In the genomic region with DNA sequence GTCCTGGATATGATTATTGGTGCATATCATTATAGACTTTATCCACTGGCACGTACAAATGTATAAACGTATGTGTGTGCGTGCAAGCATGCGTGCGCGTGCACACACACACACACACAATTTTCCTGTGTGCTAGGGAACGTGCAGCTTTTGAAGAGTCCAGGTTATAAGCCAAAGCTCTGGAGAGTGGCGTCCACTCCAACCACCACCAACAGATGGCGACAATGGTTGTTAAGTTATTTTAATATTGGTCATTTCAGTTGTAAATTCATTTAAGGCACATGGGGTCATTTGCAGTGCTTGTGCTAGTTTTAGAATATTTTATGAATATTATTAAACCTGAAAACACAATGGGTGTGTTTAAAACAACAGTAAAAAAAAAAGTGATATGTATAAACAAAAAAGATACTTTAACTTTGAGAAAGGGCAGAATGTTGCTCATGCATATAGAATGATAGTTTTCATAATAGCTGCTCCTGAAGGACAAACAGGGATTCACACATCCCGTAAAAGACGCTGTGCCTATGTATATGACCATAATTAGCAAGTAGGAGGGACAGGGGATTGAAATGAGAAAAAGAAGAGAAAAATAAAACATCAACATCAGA, we compare ENCODE assay signal across 8 cellular contexts.
DNase-seq lines count a peak whose midpoint lies in the region; ATAC-seq, FAIRE-seq and TF ChIP-seq lines count a peak whose summit lies in the region.

No MANE protein-coding gene starts in this region.

- no peak overlapping the region for H3K4me3 ChIP-seq in Jurkat, Clone E6-1 (ENCODE audit: low read length)
- H3K4me3 ChIP-seq in bronchial epithelial cell (ENCODE audit: low read depth, low read length), result no peak overlapping the region
- H3K4me3 ChIP-seq in HepG2 (replicated peaks in 1 of 3; ENCODE audit: insufficient read depth in 1 of 3, low read depth in 2 of 3, low read length in 3 of 3), result no peak overlapping the region
- H3K4me3 ChIP-seq in suprapubic skin, result no peak overlapping the region

- H3K9me3 ChIP-seq in HepG2 (ENCODE audit: low read length), result no peaks in the 10 kb centered on the region
- no peaks in the 10 kb centered on the region for H3K9me3 ChIP-seq in suprapubic skin

- TF ChIP-seq CTCF in bronchial epithelial cell (IDR thresholded peaks at IDR 0.05; ENCODE audit: insufficient read depth, low read length, severe bottlenecking) (peak; percentile 60), HepG2 (CRISPR knock-in tag; IDR thresholded peaks at IDR 0.05) (peak; percentile 74), suprapubic skin (IDR thresholded peaks at IDR 0.05) (peak; percentile 64 to 73)

- H3K27ac ChIP-seq in HepG2 (ENCODE audit: extremely low read length, insufficient read depth, low read length) (no peak overlapping the region), suprapubic skin (no peak overlapping the region)

- H2AFZ ChIP-seq in HepG2 (ENCODE audit: low read length), result no peak overlapping the region

- no peak for TF ChIP-seq POLR2A in HepG2 (IDR thresholded peaks at IDR 0.05; ENCODE audit: insufficient read depth in 1 of 2, low read depth in 2 of 2, low read length in 2 of 2)
- TF ChIP-seq POLR2A in suprapubic skin (IDR thresholded peaks at IDR 0.05), result no peak

- H3K79me2 ChIP-seq in HepG2 (ENCODE audit: insufficient read depth, low read length), result peaks cover 15% of the 10 kb centered on the region

- intact Hi-C loops in HepG2 (cut with micrococcal nuclease; ENCODE audit: unreplicated experiment), result loop anchor here (1.0 to 2.0 kb wide), 3 partner anchors 169 to 646 kb away; a partner anchor contains a TSS

- no peak for FAIRE-seq in bronchial epithelial cell (lab: Jason Lieb, UNC)
- peak; percentile 18 for FAIRE-seq in HepG2 (lab: Jason Lieb, UNC)

- TF ChIP-seq EP300 in HepG2 (IDR thresholded peaks at IDR 0.05; ENCODE audit: low read depth in 2 of 2, low read length in 2 of 2) (no peak), HepG2 (CRISPR knock-in tag; IDR thresholded peaks at IDR 0.05; ENCODE audit: borderline replicate concordance) (no peak), suprapubic skin (IDR thresholded peaks at IDR 0.05) (no peak)

- H3K36me3 ChIP-seq in bronchial epithelial cell (ENCODE audit: control insufficient read depth, insufficient read depth, low read length), result no peaks in the 10 kb centered on the region
- H3K36me3 ChIP-seq in HepG2 (replicated peaks in 1 of 2; ENCODE audit: control insufficient read depth in 1 of 2, insufficient read depth in 2 of 2, low read length in 2 of 2), result no peaks in the 10 kb centered on the region
- no peaks in the 10 kb centered on the region for H3K36me3 ChIP-seq in suprapubic skin

- no TSS peak for BruUV-seq in HepG2 (replicated peaks; lab: Mats Ljungman, UMichigan)

- in situ Hi-C loops in HepG2 (cut with HindIII; ENCODE audit: extremely low pct_ligation_motif_present, low pct_unique_long_range_greater_than_20kb), result no loop called here

- DNase-seq in NOMO-1 (lab: John Stamatoyannopoulos, UW; ENCODE audit: unreplicated experiment in 2 of 2), result peak; percentile 11 to 23
- no peak for DNase-seq in NOMO-1 treated with dmso at 0.1 percent for 144 hours (lab: John Stamatoyannopoulos, UW; ENCODE audit: unreplicated experiment)
- DNase-seq in Jurkat, Clone E6-1 (ENCODE audit: low read depth, low spot score), result peak; percentile 19
- peak in 3 of 5 donors; percentile 5 to 45 (median 28) for DNase-seq in T-helper 1 cell
- DNase-seq in bronchial epithelial cell (ENCODE audit: low read depth), result peak; percentile 53
- peak; percentile 34 for DNase-seq in HepG2 (ENCODE audit: low spot score)
- DNase-seq in suprapubic skin (ENCODE audit: low spot score in 2 of 2), result no peak
- DNase-seq in NCI-H128 (lab: John Stamatoyannopoulos, UW; ENCODE audit: unreplicated experiment), result no peak

- POLR2A ChIA-PET in HepG2 (lab: Yijun Ruan, JAX), result interaction anchor here (1.0 to 1.7 kb wide), 2 partner anchors 54 to 168 kb away, joined by 3 to 4 read pairs; no protein-coding TSS in a partner anchor

- peaks cover 37% of the 10 kb centered on the region for H4K20me1 ChIP-seq in HepG2 (ENCODE audit: insufficient read depth, low read length)

- CTCF ChIA-PET in HepG2 (lab: Yijun Ruan, JAX; ENCODE audit: low intra/inter-chr PET ratio, low total read pairs), result interaction anchor here (1.2 to 2.0 kb wide), 2 partner anchors 647 to 739 kb away, joined by 3 to 7 read pairs; no protein-coding TSS in a partner anchor

- H3K27me3 ChIP-seq in bronchial epithelial cell (ENCODE audit: control insufficient read depth, insufficient read depth, low read length) (no peaks in the 10 kb centered on the region), HepG2 (ENCODE audit: control insufficient read depth in 1 of 2, insufficient read depth in 2 of 2, low read length in 2 of 2) (no peaks in the 10 kb centered on the region), suprapubic skin (no peaks in the 10 kb centered on the region)

- H3K9ac ChIP-seq in HepG2 (ENCODE audit: insufficient read depth, low read depth, low read length), result no peak overlapping the region

- peaks cover 35% of the 10 kb centered on the region for H3K4me1 ChIP-seq in HepG2 (ENCODE audit: insufficient read depth, low read length)
- H3K4me1 ChIP-seq in suprapubic skin, result peaks cover 54% of the 10 kb centered on the region

- no peak overlapping the region for H3K4me2 ChIP-seq in HepG2 (ENCODE audit: low read depth, low read length)

- peak; percentile 65 for TF ChIP-seq RAD21 in HepG2 (CRISPR knock-in tag; IDR thresholded peaks at IDR 0.05)

- ATAC-seq in HepG2, result peak; percentile 54

- 81% methylated on average over 11 of the region's 11 CpGs for WGBS in HepG2 (ENCODE audit: low lambda C conversion rate)
- 60% methylated on average over 11 of the region's 11 CpGs for WGBS in suprapubic skin

TF ChIP-seq in HepG2, 621 proteins besides CTCF, POLR2A, EP300 and RAD21 (continues in another document):
- TF ChIP-seq ZMYM4 (CRISPR knock-in tag; IDR thresholded peaks at IDR 0.05) (0 out of 2 replicates have a peak, but pooled peaks have one; percentile 38), TARDBP (CRISPR knock-in tag; IDR thresholded peaks at IDR 0.05) (no peak), SP5 (CRISPR knock-in tag; IDR thresholded peaks at IDR 0.05; ENCODE audit: borderline replicate concordance, low read depth) (no peak)
- TF ChIP-seq, protein P1, sequence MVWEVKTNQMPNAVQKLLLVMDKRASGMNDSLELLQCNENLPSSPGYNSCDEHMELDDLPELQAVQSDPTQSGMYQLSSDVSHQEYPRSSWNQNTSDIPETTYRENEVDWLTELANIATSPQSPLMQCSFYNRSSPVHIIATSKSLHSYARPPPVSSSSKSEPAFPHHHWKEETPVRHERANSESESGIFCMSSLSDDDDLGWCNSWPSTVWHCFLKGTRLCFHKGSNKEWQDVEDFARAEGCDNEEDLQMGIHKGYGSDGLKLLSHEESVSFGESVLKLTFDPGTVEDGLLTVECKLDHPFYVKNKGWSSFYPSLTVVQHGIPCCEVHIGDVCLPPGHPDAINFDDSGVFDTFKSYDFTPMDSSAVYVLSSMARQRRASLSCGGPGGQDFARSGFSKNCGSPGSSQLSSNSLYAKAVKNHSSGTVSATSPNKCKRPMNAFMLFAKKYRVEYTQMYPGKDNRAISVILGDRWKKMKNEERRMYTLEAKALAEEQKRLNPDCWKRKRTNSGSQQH (CRISPR knock-in tag; IDR thresholded peaks at IDR 0.05; ENCODE audit: low read depth), result peak; percentile 39; the same call in 1 of the 2 replicates
- TF ChIP-seq, protein P2, sequence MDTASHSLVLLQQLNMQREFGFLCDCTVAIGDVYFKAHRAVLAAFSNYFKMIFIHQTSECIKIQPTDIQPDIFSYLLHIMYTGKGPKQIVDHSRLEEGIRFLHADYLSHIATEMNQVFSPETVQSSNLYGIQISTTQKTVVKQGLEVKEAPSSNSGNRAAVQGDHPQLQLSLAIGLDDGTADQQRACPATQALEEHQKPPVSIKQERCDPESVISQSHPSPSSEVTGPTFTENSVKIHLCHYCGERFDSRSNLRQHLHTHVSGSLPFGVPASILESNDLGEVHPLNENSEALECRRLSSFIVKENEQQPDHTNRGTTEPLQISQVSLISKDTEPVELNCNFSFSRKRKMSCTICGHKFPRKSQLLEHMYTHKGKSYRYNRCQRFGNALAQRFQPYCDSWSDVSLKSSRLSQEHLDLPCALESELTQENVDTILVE (CRISPR knock-in tag; IDR thresholded peaks at IDR 0.05), result no peak
- TF ChIP-seq, protein P3, sequence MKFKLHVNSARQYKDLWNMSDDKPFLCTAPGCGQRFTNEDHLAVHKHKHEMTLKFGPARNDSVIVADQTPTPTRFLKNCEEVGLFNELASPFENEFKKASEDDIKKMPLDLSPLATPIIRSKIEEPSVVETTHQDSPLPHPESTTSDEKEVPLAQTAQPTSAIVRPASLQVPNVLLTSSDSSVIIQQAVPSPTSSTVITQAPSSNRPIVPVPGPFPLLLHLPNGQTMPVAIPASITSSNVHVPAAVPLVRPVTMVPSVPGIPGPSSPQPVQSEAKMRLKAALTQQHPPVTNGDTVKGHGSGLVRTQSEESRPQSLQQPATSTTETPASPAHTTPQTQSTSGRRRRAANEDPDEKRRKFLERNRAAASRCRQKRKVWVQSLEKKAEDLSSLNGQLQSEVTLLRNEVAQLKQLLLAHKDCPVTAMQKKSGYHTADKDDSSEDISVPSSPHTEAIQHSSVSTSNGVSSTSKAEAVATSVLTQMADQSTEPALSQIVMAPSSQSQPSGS (CRISPR knock-in tag; IDR thresholded peaks at IDR 0.05), result no peak

Comparison
In these comparisons a context has a peak if more than half of its experiments do, and no peak if none do; other contexts are left out.
1. DNase-seq: peak in NOMO-1 (2 of 2), Jurkat, Clone E6-1 (single experiment), T-helper 1 cell (3 of 5), bronchial epithelial cell (single experiment) and HepG2 (single experiment); none in NOMO-1 treated with dmso at 0.1 percent for 144 hours (single experiment), suprapubic skin (0 of 2) and NCI-H128 (single experiment).
2. Peak in every context shown above with its lines, with median percentiles within 50 percentile points of each other: CTCF ChIP-seq.